Comparison of ENCODE assay signal across 2 cellular contexts in the genomic region with DNA sequence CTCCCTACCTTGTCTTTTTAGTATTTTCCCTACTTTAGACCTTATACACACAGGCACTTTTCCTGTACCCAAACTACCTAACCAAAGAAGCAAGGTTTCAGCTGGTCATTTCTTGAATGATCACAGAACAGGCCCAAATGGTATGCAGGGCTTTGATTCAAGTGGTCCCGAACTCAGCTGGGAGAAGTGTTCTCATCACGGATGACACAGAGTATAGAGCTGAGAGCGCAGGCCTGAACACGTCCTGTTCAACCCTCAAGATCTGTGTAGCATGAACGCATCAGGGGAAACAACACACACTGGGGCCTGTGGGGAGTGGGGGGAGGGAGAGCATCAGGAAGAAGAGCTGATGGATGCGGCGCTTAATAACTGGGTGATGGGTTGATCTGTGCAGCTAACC.
TF ChIP-seq lines count a peak whose summit lies in the region.

No MANE protein-coding gene starts in this region.

TF ChIP-seq in GM23338, 12 proteins besides CTCF, POLR2A, EP300 and RAD21 (continues in another document):
- TF ChIP-seq ZNF114 (CRISPR knock-in tag; IDR thresholded peaks at IDR 0.05) (no peak), EZH2 (IDR thresholded peaks at IDR 0.05; ENCODE audit: low read depth, unreplicated experiment) (no peak), ZNF331 (CRISPR knock-in tag; IDR thresholded peaks at IDR 0.05; ENCODE audit: low read depth) (no peak), JUNB (IDR thresholded peaks at IDR 0.05; ENCODE audit: unreplicated experiment) (no peak), POLR2AphosphoS5 (IDR thresholded peaks at IDR 0.05; ENCODE audit: low read depth) (no peak), NANOG (IDR thresholded peaks at IDR 0.05; ENCODE audit: borderline replicate concordance) (no peak), EZH2phosphoT487 (IDR thresholded peaks at IDR 0.05; ENCODE audit: unreplicated experiment) (no peak), ETS1 (IDR thresholded peaks at IDR 0.05) (no peak)
- TF ChIP-seq, protein P1, sequence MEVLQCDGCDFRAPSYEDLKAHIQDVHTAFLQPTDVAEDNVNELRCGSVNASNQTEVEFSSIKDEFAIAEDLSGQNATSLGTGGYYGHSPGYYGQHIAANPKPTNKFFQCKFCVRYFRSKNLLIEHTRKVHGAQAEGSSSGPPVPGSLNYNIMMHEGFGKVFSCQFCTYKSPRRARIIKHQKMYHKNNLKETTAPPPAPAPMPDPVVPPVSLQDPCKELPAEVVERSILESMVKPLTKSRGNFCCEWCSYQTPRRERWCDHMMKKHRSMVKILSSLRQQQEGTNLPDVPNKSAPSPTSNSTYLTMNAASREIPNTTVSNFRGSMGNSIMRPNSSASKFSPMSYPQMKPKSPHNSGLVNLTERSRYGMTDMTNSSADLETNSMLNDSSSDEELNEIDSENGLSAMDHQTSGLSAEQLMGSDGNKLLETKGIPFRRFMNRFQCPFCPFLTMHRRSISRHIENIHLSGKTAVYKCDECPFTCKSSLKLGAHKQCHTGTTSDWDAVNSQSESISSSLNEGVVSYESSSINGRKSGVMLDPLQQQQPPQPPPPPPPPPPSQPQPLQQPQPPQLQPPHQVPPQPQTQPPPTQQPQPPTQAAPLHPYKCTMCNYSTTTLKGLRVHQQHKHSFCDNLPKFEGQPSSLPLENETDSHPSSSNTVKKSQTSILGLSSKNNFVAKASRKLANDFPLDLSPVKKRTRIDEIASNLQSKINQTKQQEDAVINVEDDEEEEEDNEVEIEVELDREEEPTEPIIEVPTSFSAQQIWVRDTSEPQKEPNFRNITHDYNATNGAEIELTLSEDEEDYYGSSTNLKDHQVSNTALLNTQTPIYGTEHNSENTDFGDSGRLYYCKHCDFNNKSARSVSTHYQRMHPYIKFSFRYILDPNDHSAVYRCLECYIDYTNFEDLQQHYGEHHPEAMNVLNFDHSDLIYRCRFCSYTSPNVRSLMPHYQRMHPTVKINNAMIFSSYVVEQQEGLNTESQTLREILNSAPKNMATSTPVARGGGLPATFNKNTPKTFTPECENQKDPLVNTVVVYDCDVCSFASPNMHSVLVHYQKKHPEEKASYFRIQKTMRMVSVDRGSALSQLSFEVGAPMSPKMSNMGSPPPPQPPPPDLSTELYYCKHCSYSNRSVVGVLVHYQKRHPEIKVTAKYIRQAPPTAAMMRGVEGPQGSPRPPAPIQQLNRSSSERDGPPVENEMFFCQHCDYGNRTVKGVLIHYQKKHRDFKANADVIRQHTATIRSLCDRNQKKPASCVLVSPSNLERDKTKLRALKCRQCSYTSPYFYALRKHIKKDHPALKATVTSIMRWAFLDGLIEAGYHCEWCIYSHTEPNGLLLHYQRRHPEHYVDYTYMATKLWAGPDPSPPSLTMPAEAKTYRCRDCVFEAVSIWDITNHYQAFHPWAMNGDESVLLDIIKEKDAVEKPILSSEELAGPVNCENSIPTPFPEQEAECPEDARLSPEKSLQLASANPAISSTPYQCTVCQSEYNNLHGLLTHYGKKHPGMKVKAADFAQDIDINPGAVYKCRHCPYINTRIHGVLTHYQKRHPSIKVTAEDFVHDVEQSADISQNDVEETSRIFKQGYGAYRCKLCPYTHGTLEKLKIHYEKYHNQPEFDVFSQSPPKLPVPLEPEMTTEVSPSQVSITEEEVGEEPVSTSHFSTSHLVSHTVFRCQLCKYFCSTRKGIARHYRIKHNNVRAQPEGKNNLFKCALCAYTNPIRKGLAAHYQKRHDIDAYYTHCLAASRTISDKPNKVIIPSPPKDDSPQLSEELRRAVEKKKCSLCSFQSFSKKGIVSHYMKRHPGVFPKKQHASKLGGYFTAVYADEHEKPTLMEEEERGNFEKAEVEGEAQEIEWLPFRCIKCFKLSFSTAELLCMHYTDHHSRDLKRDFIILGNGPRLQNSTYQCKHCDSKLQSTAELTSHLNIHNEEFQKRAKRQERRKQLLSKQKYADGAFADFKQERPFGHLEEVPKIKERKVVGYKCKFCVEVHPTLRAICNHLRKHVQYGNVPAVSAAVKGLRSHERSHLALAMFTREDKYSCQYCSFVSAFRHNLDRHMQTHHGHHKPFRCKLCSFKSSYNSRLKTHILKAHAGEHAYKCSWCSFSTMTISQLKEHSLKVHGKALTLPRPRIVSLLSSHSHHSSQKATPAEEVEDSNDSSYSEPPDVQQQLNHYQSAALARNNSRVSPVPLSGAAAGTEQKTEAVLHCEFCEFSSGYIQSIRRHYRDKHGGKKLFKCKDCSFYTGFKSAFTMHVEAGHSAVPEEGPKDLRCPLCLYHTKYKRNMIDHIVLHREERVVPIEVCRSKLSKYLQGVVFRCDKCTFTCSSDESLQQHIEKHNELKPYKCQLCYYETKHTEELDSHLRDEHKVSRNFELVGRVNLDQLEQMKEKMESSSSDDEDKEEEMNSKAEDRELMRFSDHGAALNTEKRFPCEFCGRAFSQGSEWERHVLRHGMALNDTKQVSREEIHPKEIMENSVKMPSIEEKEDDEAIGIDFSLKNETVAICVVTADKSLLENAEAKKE (CRISPR knock-in tag; IDR thresholded peaks at IDR 0.05), result no peak
- TF ChIP-seq, protein P2, sequence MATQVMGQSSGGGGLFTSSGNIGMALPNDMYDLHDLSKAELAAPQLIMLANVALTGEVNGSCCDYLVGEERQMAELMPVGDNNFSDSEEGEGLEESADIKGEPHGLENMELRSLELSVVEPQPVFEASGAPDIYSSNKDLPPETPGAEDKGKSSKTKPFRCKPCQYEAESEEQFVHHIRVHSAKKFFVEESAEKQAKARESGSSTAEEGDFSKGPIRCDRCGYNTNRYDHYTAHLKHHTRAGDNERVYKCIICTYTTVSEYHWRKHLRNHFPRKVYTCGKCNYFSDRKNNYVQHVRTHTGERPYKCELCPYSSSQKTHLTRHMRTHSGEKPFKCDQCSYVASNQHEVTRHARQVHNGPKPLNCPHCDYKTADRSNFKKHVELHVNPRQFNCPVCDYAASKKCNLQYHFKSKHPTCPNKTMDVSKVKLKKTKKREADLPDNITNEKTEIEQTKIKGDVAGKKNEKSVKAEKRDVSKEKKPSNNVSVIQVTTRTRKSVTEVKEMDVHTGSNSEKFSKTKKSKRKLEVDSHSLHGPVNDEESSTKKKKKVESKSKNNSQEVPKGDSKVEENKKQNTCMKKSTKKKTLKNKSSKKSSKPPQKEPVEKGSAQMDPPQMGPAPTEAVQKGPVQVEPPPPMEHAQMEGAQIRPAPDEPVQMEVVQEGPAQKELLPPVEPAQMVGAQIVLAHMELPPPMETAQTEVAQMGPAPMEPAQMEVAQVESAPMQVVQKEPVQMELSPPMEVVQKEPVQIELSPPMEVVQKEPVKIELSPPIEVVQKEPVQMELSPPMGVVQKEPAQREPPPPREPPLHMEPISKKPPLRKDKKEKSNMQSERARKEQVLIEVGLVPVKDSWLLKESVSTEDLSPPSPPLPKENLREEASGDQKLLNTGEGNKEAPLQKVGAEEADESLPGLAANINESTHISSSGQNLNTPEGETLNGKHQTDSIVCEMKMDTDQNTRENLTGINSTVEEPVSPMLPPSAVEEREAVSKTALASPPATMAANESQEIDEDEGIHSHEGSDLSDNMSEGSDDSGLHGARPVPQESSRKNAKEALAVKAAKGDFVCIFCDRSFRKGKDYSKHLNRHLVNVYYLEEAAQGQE (IDR thresholded peaks at IDR 0.05; ENCODE audit: unreplicated experiment), result no peak

TF ChIP-seq in HepG2, 621 proteins besides CTCF, POLR2A, EP300 and RAD21:
- TF ChIP-seq, protein P3, sequence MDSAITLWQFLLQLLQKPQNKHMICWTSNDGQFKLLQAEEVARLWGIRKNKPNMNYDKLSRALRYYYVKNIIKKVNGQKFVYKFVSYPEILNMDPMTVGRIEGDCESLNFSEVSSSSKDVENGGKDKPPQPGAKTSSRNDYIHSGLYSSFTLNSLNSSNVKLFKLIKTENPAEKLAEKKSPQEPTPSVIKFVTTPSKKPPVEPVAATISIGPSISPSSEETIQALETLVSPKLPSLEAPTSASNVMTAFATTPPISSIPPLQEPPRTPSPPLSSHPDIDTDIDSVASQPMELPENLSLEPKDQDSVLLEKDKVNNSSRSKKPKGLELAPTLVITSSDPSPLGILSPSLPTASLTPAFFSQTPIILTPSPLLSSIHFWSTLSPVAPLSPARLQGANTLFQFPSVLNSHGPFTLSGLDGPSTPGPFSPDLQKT (CRISPR knock-in tag; IDR thresholded peaks at IDR 0.05; ENCODE audit: borderline replicate concordance), result no peak
- TF ChIP-seq YY1 (IDR thresholded peaks at IDR 0.05; ENCODE audit: insufficient read depth, insufficient replicate concordance, low read depth, low read length) (no peak), RERE (CRISPR knock-in tag; IDR thresholded peaks at IDR 0.05; ENCODE audit: low read depth) (no peak), GLI4 (CRISPR knock-in tag; IDR thresholded peaks at IDR 0.05; ENCODE audit: borderline replicate concordance) (no peak), HMG20A (CRISPR knock-in tag; IDR thresholded peaks at IDR 0.05; ENCODE audit: borderline replicate concordance) (no peak), TGIF2 (CRISPR knock-in tag; IDR thresholded peaks at IDR 0.05) (no peak), FOXA3 (CRISPR knock-in tag; IDR thresholded peaks at IDR 0.05) (no peak), POLR2AphosphoS5 (IDR thresholded peaks at IDR 0.05; ENCODE audit: low read depth, low read length) (no peak), ZNF589 (CRISPR knock-in tag; conservative IDR thresholded peaks at IDR 0.05) (no peak), GABPB1 (CRISPR knock-in tag; IDR thresholded peaks at IDR 0.05) (no peak), SMYD3 (CRISPR knock-in tag; IDR thresholded peaks at IDR 0.05) (no peak), SMAD1 (CRISPR knock-in tag; IDR thresholded peaks at IDR 0.05; ENCODE audit: borderline replicate concordance, low read depth) (no peak)
- TF ChIP-seq, protein P4, sequence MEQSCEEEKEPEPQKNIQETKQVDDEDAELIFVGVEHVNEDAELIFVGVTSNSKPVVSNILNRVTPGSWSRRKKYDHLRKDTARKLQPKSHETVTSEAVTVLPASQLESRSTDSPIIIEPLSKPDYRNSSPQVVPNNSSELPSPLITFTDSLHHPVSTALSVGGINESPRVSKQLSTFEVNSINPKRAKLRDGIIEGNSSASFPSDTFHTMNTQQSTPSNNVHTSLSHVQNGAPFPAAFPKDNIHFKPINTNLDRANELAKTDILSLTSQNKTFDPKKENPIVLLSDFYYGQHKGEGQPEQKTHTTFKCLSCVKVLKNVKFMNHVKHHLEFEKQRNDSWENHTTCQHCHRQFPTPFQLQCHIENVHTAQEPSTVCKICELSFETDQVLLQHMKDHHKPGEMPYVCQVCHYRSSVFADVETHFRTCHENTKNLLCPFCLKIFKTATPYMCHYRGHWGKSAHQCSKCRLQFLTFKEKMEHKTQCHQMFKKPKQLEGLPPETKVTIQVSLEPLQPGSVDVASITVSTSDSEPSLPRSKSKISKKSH (CRISPR knock-in tag; IDR thresholded peaks at IDR 0.05; ENCODE audit: borderline replicate concordance), result no peak
